In genomic region chr2:189485146-189485545, GRCh38 we compare ENCODE assay signal across 20 cellular contexts.
"Had no signal": no experiment of that assay in that cellular context is flagged by ENCODE, and none has a peak within 500 bp of the region (broad histone marks: within the 10 kb centered on the region; RNA-seq: fewer than 3 reads in every experiment).

No MANE protein-coding gene starts in this region.

- ATAC-seq: activated CD8-positive, alpha-beta T cell treated with anti-CD3 and anti-CD28 coated beads, Interleukin-2, amount 10 ng/mL, durations not matched to agents 7 days and 5 days; foreskin keratinocyte; left lung; stimulated activated memory B cell treated with anti-CD40 and anti-IgM and Interleukin-4, amounts not matched to agents 10 μg/mL and 1 μg/mL and 100 μg/mL, for 72 hours had no signal

- H3K9me3 ChIP-seq: left lung, transverse colon had no signal

- H3K4me1 ChIP-seq: foreskin keratinocyte, left lung, transverse colon had no signal

- H3K4me3 ChIP-seq: left lung, skin epidermis, transverse colon had no signal

- H3K27ac ChIP-seq: foreskin keratinocyte, left lung, skin epidermis, transverse colon had no signal

- H3K27me3 ChIP-seq: left lung, transverse colon had no signal

- DNase-seq: activated CD4-positive, alpha-beta T cell treated with anti-CD3 and anti-CD28 coated beads for 1 hour; activated CD4-positive, alpha-beta T cell treated with anti-CD3 and anti-CD28 coated beads, Interleukin-2, amount 50 U/mL, for 1 hour; activated CD8-positive, alpha-beta T cell treated with anti-CD3 and anti-CD28 coated beads, Interleukin-2, amount 10 ng/mL, durations not matched to agents 7 days and 5 days; activated gamma-delta T cell treated with Interleukin-2 at 50 U/mL for 16 hours; caudate nucleus; dermis blood vessel endothelial cell; effector CD8-positive, alpha-beta T cell; erythroblast; foreskin keratinocyte; hippocampal formation; kidney glomerular epithelial cell; left lung; mammary epithelial cell; naive B cell; stimulated activated CD4-positive, alpha-beta T cell treated with anti-CD3 and anti-CD28 coated beads, Interleukin-15, amount 100 ng/mL, for 24 hours; T-helper 1 cell; T-helper 9 cell; transverse colon had no signal

- H3K36me3 ChIP-seq: left lung, transverse colon had no signal
